8 cellular contexts compared by ENCODE assay signal in the genomic region with DNA sequence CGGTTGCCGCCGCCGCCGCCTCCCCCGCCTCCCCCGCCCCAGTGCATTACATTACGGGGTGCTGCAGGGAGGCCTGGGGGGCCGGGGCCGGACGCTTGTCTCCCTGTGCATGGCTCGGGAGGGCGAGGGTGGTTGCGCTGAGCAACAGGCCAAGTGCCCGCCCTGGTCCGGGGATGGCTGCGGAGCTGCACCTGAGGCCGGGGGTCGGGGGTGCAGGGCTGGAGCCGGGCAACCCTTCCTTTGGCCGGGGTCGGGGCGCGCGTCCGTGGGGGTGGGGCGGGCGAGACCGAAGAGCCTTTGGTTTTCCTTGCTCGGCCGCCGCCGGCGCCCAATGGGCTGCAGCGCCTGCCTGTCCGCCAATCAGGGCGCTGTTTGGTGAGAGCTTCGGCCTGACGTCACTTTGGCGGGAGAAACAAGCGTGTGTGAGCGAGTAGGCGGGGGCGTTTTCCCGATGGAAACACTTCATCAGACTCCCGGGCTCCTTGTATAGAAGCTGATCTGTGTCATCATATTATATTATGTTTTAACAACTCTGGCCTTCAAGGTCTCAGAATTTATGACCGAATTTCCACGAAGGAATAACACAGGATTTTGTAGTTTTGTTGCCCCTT. TPM values are rescaled to one million over a fixed set of nuclear protein-coding genes. Genes with fewer than 3 reads are reported as not detected.
DNase-seq lines count a peak whose midpoint lies in the region; ATAC-seq lines count a peak whose summit lies in the region.

No MANE protein-coding gene starts in this region.

- no peaks in the 10 kb centered on the region for H3K9me3 Mint-ChIP-seq in dendritic cell treated with granulocyte-macrophage colony-stimulating factor and Interleukin-4, amounts not matched to agents 40 ng/mL and 50 ng/mL, for 4 days

- peak overlapping the region; percentile 98 for H3K4me3 Mint-ChIP-seq in dendritic cell treated with granulocyte-macrophage colony-stimulating factor and Interleukin-4, amounts not matched to agents 40 ng/mL and 50 ng/mL, for 4 days

- DNase-seq in AG20443 (ENCODE audit: low spot score) (peak; percentile 96), NCI-H526 treated with DMSO at 0.1 percent for 48 hours (lab: John Stamatoyannopoulos, UW) (peak; percentile 87), left lobe of liver (ENCODE audit: low spot score) (peak; percentile 93)
- DNase-seq in activated CD4-positive, alpha-beta T cell treated with anti-CD3 and anti-CD28 coated beads, Interleukin-2, amount 50 U/mL, for 24 hours (ENCODE audit: low read depth in 1 of 2, low spot score in 1 of 2): peak; percentile 73 to 89
- peak; percentile 66 to 77 for DNase-seq in stimulated activated CD4-positive, alpha-beta T cell treated with anti-CD3 and anti-CD28 coated beads, Interleukin-1b, Interleukin-23, amount 100 ng/mL, for 4 hours (ENCODE audit: low read depth in 2 of 2)

- intact Hi-C loops in dendritic cell treated with granulocyte-macrophage colony-stimulating factor and Interleukin-4, amounts not matched to agents 40 ng/mL and 50 ng/mL, for 4 days (cut with micrococcal nuclease): loop anchor here (10.0 kb wide), 1 partner anchor 128 kb away; no protein-coding TSS in a partner anchor

- ATAC-seq in GM19328 (IDR thresholded peaks at IDR 0.05; ENCODE audit: unreplicated experiment) (peak; percentile 56), HG03520 (IDR thresholded peaks at IDR 0.05; ENCODE audit: unreplicated experiment) (peak; percentile 52), left lobe of liver (peak; percentile 86)

- no peaks in the 10 kb centered on the region for H3K27me3 Mint-ChIP-seq in dendritic cell treated with granulocyte-macrophage colony-stimulating factor and Interleukin-4, amounts not matched to agents 40 ng/mL and 50 ng/mL, for 4 days

- H3K4me1 Mint-ChIP-seq in dendritic cell treated with granulocyte-macrophage colony-stimulating factor and Interleukin-4, amounts not matched to agents 40 ng/mL and 50 ng/mL, for 4 days (ENCODE audit: low read depth): peaks cover 13% of the 10 kb centered on the region

- H3K36me3 Mint-ChIP-seq in dendritic cell treated with granulocyte-macrophage colony-stimulating factor and Interleukin-4, amounts not matched to agents 40 ng/mL and 50 ng/mL, for 4 days (ENCODE audit: low read depth): peaks cover 31% of the 10 kb centered on the region

- H3K27ac Mint-ChIP-seq in dendritic cell treated with granulocyte-macrophage colony-stimulating factor and Interleukin-4, amounts not matched to agents 40 ng/mL and 50 ng/mL, for 4 days: peak overlapping the region; percentile 95

RNA-seq across cellular contexts. Expression of a gene that starts 1.0 kb away (rescaled TPM):
- total RNA-seq in left lobe of liver: 9.0 TPM

RNA-seq across cellular contexts. Expression of a gene that starts 48.7 kb away (rescaled TPM):
- 10.3 TPM for total RNA-seq in left lobe of liver

RNA-seq across cellular contexts. Expression of a gene that starts 58.9 kb away (rescaled TPM):
- total RNA-seq in left lobe of liver: 27.0 TPM

Comparison
In these comparisons a context has a peak if more than half of its experiments do, and no peak if none do; other contexts are left out.
1. Peak in every context shown above with its lines: DNase-seq and ATAC-seq.